8 cellular contexts compared by ENCODE assay signal in genomic region chr19:42693760-42694350, GRCh38. TPM values are rescaled to one million over a fixed set of nuclear protein-coding genes. Genes with fewer than 3 reads are reported as not detected.
A peak's percentile ranks its signal among the peaks of the same experiment; 100 is the strongest.
DNase-seq lines count a peak whose midpoint lies in the region; ATAC-seq and TF ChIP-seq lines count a peak whose summit lies in the region.
"Had no signal": no experiment of that assay in that cellular context is flagged by ENCODE, and none has a peak within 500 bp of the region (broad histone marks: within the 10 kb centered on the region; RNA-seq: fewer than 3 reads in every experiment).

No MANE protein-coding gene starts in this region.

- H3K4me1 Mint-ChIP-seq in activated naive CD8-positive, alpha-beta T cell treated with anti-CD3 and anti-CD28 coated beads for 36 hours: no peaks in the 10 kb centered on the region

- no peak overlapping the region for H3K27ac Mint-ChIP-seq in activated naive CD8-positive, alpha-beta T cell treated with anti-CD3 and anti-CD28 coated beads for 36 hours

- no peak overlapping the region for H3K4me3 ChIP-seq in GM06990 (replicated peaks; ENCODE audit: low read depth, low read length)
- no peak overlapping the region for H3K4me3 ChIP-seq in Karpas-422 (ENCODE audit: low read length)
- H3K4me3 ChIP-seq in liver (ENCODE audit: low read depth in 1 of 3, low read length in 3 of 3): no peak overlapping the region
- H3K4me3 ChIP-seq: skin epidermis had no signal

- no peaks in the 10 kb centered on the region for H3K79me2 ChIP-seq in Karpas-422 (ENCODE audit: low read length)

- no peaks in the 10 kb centered on the region for H3K9me3 Mint-ChIP-seq in activated naive CD8-positive, alpha-beta T cell treated with anti-CD3 and anti-CD28 coated beads for 36 hours

- 0 out of 2 replicates have a peak, but pooled peaks cover 3% of the 10 kb centered on the region for H4K20me1 ChIP-seq in Karpas-422 (ENCODE audit: insufficient read depth, low read depth, low read length)

- no peaks in the 10 kb centered on the region for H3K27me3 ChIP-seq in GM06990 (replicated peaks; ENCODE audit: control insufficient read depth, insufficient read depth, low read length)
- H3K27me3 ChIP-seq in Karpas-422 (ENCODE audit: low read length): no peaks in the 10 kb centered on the region
- peaks cover 0 to 7% (median 4%) of the 10 kb centered on the region in 4 donors for H3K27me3 ChIP-seq in liver (ENCODE audit: control insufficient read depth in 4 of 4, insufficient read depth in 4 of 4, low read length in 3 of 4)

- H3K4me3 Mint-ChIP-seq in activated naive CD8-positive, alpha-beta T cell treated with anti-CD3 and anti-CD28 coated beads for 36 hours: no peak overlapping the region

- 21% methylated on average over 5 of the region's 5 CpGs for WGBS in liver

- H3K36me3 ChIP-seq in GM06990 (ENCODE audit: control insufficient read depth, insufficient read depth, low read length) (no peaks in the 10 kb centered on the region), Karpas-422 (ENCODE audit: insufficient read depth, low read length) (no peaks in the 10 kb centered on the region), liver (ENCODE audit: control insufficient read depth in 4 of 4, insufficient read depth in 3 of 4, low read depth in 1 of 4, low read length in 3 of 4) (no peaks in the 10 kb centered on the region)

- no peak overlapping the region for H3K4me2 ChIP-seq in Karpas-422 (ENCODE audit: low read depth, low read length, poor library complexity, severe bottlenecking)

- TF ChIP-seq RAD21 in liver (IDR thresholded peaks at IDR 0.05): peak; percentile 66 to 76

- H3K36me3 Mint-ChIP-seq in activated naive CD8-positive, alpha-beta T cell treated with anti-CD3 and anti-CD28 coated beads for 36 hours: no peaks in the 10 kb centered on the region

- H2AFZ ChIP-seq in Karpas-422 (ENCODE audit: low read length): no peak overlapping the region

- ATAC-seq in HG03342 (IDR thresholded peaks at IDR 0.05; ENCODE audit: unreplicated experiment) (no peak), HG03460 (IDR thresholded peaks at IDR 0.05; ENCODE audit: unreplicated experiment) (no peak)

- H3K9me2 ChIP-seq in Karpas-422 (replicated peaks; ENCODE audit: insufficient read depth, low read length): no peaks in the 10 kb centered on the region

- H3K9me3 ChIP-seq in Karpas-422 (ENCODE audit: low read length) (no peaks in the 10 kb centered on the region), liver (ENCODE audit: control insufficient read depth in 4 of 4, low read length in 3 of 4) (peaks cover 1 to 5% (median 2%) of the 10 kb centered on the region in 4 donors)

- no peak overlapping the region for H3K27ac ChIP-seq in Karpas-422 (ENCODE audit: low read length)
- H3K27ac ChIP-seq in liver (ENCODE audit: low read depth in 1 of 2, low read length in 2 of 2): no peak overlapping the region
- H3K27ac ChIP-seq: skin epidermis had no signal

- DNase-seq in GM06990 (ENCODE audit: extremely low read depth, insufficient read length) (no peak), Karpas-422 (peak; percentile 70), epidermal melanocyte (ENCODE audit: insufficient read length, low spot score) (no peak)
- DNase-seq in activated naive CD8-positive, alpha-beta T cell treated with anti-CD3 and anti-CD28 coated beads for 36 hours: peak; percentile 2

- H3K27me3 Mint-ChIP-seq in activated naive CD8-positive, alpha-beta T cell treated with anti-CD3 and anti-CD28 coated beads for 36 hours: peaks cover 56% of the 10 kb centered on the region

- H3K4me1 ChIP-seq in Karpas-422 (ENCODE audit: low read length) (no peaks in the 10 kb centered on the region), liver (ENCODE audit: control insufficient read depth in 4 of 4, insufficient read depth in 4 of 4, low read length in 3 of 4) (peaks cover 0 to 2% (median 0%) of the 10 kb centered on the region in 4 donors)

- TF ChIP-seq CTCF in GM06990 (IDR thresholded peaks at IDR 0.05; ENCODE audit: insufficient read depth, low read length, poor library complexity, severe bottlenecking) (peak; percentile 65), liver (IDR thresholded peaks at IDR 0.05; ENCODE audit: low read depth, low read length, missing input control) (peak; percentile 54)

- no peak overlapping the region for H3K9ac ChIP-seq in Karpas-422 (ENCODE audit: low read length)
- no peak overlapping the region for H3K9ac ChIP-seq in liver (ENCODE audit: low read depth in 1 of 2, low read length in 2 of 2)

TF ChIP-seq in liver, 16 proteins besides CTCF, POLR2A, EP300 and RAD21:
- no peak for TF ChIP-seq NR2F2 (IDR thresholded peaks at IDR 0.05)
- TF ChIP-seq EGR1 (IDR thresholded peaks at IDR 0.05; ENCODE audit: low read depth in 2 of 2): no peak
- TF ChIP-seq GABPA (IDR thresholded peaks at IDR 0.05 in 1 of 2, conservative IDR thresholded peaks at IDR 0.05 in 1 of 2): no peak
- peak in 1 of 2 donors; percentile 20 for TF ChIP-seq RXRA (IDR thresholded peaks at IDR 0.05)
- no peak for TF ChIP-seq MAX (IDR thresholded peaks at IDR 0.05)
- no peak for TF ChIP-seq SP1 (IDR thresholded peaks at IDR 0.05)
- TF ChIP-seq TAF1 (conservative IDR thresholded peaks at IDR 0.05): no peak
TF ChIP-seq in liver: peak in this region for 1.

RNA-seq across cellular contexts. Expression of gene PSG3, which starts 46.4 kb away (rescaled TPM):
- not detected in 2 replicates for total RNA-seq in Karpas-422 (2014; rRNA removed; shearing (Covaris generic); ENCODE audit: low replicate concordance)
- not detected for total RNA-seq in activated naive CD8-positive, alpha-beta T cell treated with anti-CD3 and anti-CD28 coated beads for 36 hours
- total RNA-seq in liver: not detected
- polyA plus RNA-seq in liver: not detected

Comparison
In these comparisons a context has a peak if more than half of its experiments do, and no peak if none do; other contexts are left out.
1. DNase-seq: peak in Karpas-422 (single experiment) and activated naive CD8-positive, alpha-beta T cell treated with anti-CD3 and anti-CD28 coated beads for 36 hours (single experiment); none in GM06990 (single experiment) and epidermal melanocyte (single experiment).